34 cellular contexts compared by ENCODE assay signal in genomic region chr2:104420953-104421352, GRCh38.
DNase-seq lines count a peak whose midpoint lies in the region; ATAC-seq, FAIRE-seq and TF ChIP-seq lines count a peak whose summit lies in the region.
"Had no signal": no experiment of that assay in that cellular context is flagged by ENCODE, and none has a peak within 500 bp of the region (broad histone marks: within the 10 kb centered on the region; RNA-seq: fewer than 3 reads in every experiment).

No MANE protein-coding gene starts in this region.

- no peak overlapping the region for H2BK15ac ChIP-seq in mesendoderm (replicated peaks; ENCODE audit: low read depth)

- no peak overlapping the region for H4K5ac ChIP-seq in mesendoderm (ENCODE audit: low read length)

- H3K4me3 ChIP-seq in liver (ENCODE audit: low read depth in 1 of 3, low read length in 3 of 3), result no peak overlapping the region
- no peak overlapping the region for H3K4me3 ChIP-seq in HepG2 (replicated peaks in 1 of 3; ENCODE audit: insufficient read depth in 1 of 3, low read depth in 2 of 3, low read length in 3 of 3)
- H3K4me3 ChIP-seq in right lobe of liver, result no peak overlapping the region
- H3K4me3 ChIP-seq in mesendoderm (ENCODE audit: low read length), result no peak overlapping the region
- H3K4me3 ChIP-seq: A549; BLaER1; BLaER1 treated with 17β-estradiol and CSF1 and Interleukin-3, amounts not matched to agents 10 nM and 100 nM had no signal

- H3K27ac ChIP-seq in liver (ENCODE audit: low read depth in 1 of 2, low read length in 2 of 2) (peak overlapping the region; percentile 43 to 75), HepG2 (ENCODE audit: extremely low read length, insufficient read depth, low read length) (no peak overlapping the region), right lobe of liver (peak overlapping the region in 2 of 3 donors; percentile 53 to 66), mesendoderm (ENCODE audit: low read depth, low read length) (no peak overlapping the region)
- H3K27ac ChIP-seq: 22Rv1; A549; BLaER1; BLaER1 treated with 17β-estradiol and CSF1 and Interleukin-3, amounts not matched to agents 10 nM and 100 nM; C4-2B had no signal

- TF ChIP-seq EP300 in HepG2 (IDR thresholded peaks at IDR 0.05; ENCODE audit: low read depth in 2 of 2, low read length in 2 of 2) (no peak), HepG2 (CRISPR knock-in tag; IDR thresholded peaks at IDR 0.05; ENCODE audit: borderline replicate concordance) (no peak)

- no peak overlapping the region for H3K23ac ChIP-seq in mesendoderm (ENCODE audit: low read length)

- TF ChIP-seq RAD21 in liver (IDR thresholded peaks at IDR 0.05), result no peak
- TF ChIP-seq RAD21 in HepG2 (CRISPR knock-in tag; IDR thresholded peaks at IDR 0.05), result no peak

- CTCF ChIA-PET in HepG2 (lab: Yijun Ruan, JAX; ENCODE audit: low intra/inter-chr PET ratio, low total read pairs), result no interaction called here

- intact Hi-C loops in HepG2 (cut with micrococcal nuclease; ENCODE audit: unreplicated experiment), result no loop called here
- intact Hi-C loops in right lobe of liver (cut with DNase I), result no loop called here

- no peak overlapping the region for H2BK5ac ChIP-seq in mesendoderm (ENCODE audit: low read length)

- peak overlapping the region; percentile 56 for H4K8ac ChIP-seq in mesendoderm (ENCODE audit: low read depth, low read length)

- no peaks in the 10 kb centered on the region for H3K79me2 ChIP-seq in HepG2 (ENCODE audit: insufficient read depth, low read length)
- H3K79me2 ChIP-seq in mesendoderm (ENCODE audit: control insufficient read depth, insufficient read depth, low read length), result no peaks in the 10 kb centered on the region

- TF ChIP-seq CTCF in liver (IDR thresholded peaks at IDR 0.05; ENCODE audit: low read depth, low read length, missing input control) (no peak), HepG2 (CRISPR knock-in tag; IDR thresholded peaks at IDR 0.05) (no peak), right lobe of liver (IDR thresholded peaks at IDR 0.05) (no peak)

- H3K27me3 ChIP-seq in liver (ENCODE audit: control insufficient read depth in 4 of 4, insufficient read depth in 4 of 4, low read length in 3 of 4) (no peaks in the 10 kb centered on the region), HepG2 (ENCODE audit: control insufficient read depth in 1 of 2, insufficient read depth in 2 of 2, low read length in 2 of 2) (peaks cover 0 to 13% of the 10 kb centered on the region in 2 experiments; a peak in 2 of 5 replicates), right lobe of liver (no peaks in the 10 kb centered on the region), mesendoderm (ENCODE audit: insufficient read depth, low read length, poor library complexity) (no peaks in the 10 kb centered on the region)
- H3K27me3 ChIP-seq: BE2C; BLaER1; BLaER1 treated with 17β-estradiol and CSF1 and Interleukin-3, amounts not matched to agents 10 nM and 100 nM had no signal

- H4K20me1 ChIP-seq in HepG2 (ENCODE audit: insufficient read depth, low read length), result no peaks in the 10 kb centered on the region
- H4K20me1 ChIP-seq: BLaER1; BLaER1 treated with 17β-estradiol and CSF1 and Interleukin-3, amounts not matched to agents 10 nM and 100 nM had no signal

- FAIRE-seq in HepG2 (lab: Jason Lieb, UNC), result no peak
- FAIRE-seq: A204.1, A549, D721Med had no signal

- no peak overlapping the region for H3K18ac ChIP-seq in mesendoderm (ENCODE audit: low read length)

- DNase-seq in HepG2 (ENCODE audit: low spot score), result no peak
- DNase-seq in left lobe of liver (ENCODE audit: low spot score), result no peak
- no peak for DNase-seq in right lobe of liver
- DNase-seq in mesendoderm, result no peak
- DNase-seq in activated effector memory CD4-positive, alpha-beta T cell treated with anti-CD3 and anti-CD28 coated beads, Interleukin-2, amount 50 U/mL, for 16 hours, result no peak
- no peak for DNase-seq in anterior cingulate cortex (lab: John Stamatoyannopoulos, UW)
- no peak for DNase-seq in DMS153 treated with DMSO at 0.1 percent for 48 hours (lab: John Stamatoyannopoulos, UW; ENCODE audit: unreplicated experiment)
- DNase-seq: 8988T; ACHN; AML-193; BE2C; C1 segment of cervical spinal cord; Caco-2; Calu3; CD4-positive, alpha-beta memory T cell; CD4-positive, alpha-beta T cell; CD4-positive, CD25-positive, alpha-beta regulatory T cell; CD8-positive, alpha-beta memory T cell; CD8-positive, alpha-beta T cell; COR-L47; DMS 273 treated with DMSO at 0.1 percent for 48 hours; DMS153; DMS79; DMS79 treated with DMSO at 0.1 percent for 48 hours; DND-41; EL had no signal

- no peak overlapping the region for H2AFZ ChIP-seq in HepG2 (ENCODE audit: low read length)

- TF ChIP-seq POLR2A in HepG2 (IDR thresholded peaks at IDR 0.05; ENCODE audit: insufficient read depth in 1 of 2, low read depth in 2 of 2, low read length in 2 of 2) (no peak), right lobe of liver (IDR thresholded peaks at IDR 0.05) (no peak)

- H3K4me1 ChIP-seq in liver (ENCODE audit: control insufficient read depth in 4 of 4, insufficient read depth in 4 of 4, low read length in 3 of 4) (peaks cover 0 to 13% (median 11%) of the 10 kb centered on the region in 4 donors), HepG2 (ENCODE audit: insufficient read depth, low read length) (no peaks in the 10 kb centered on the region), right lobe of liver (peaks cover 0 to 25% (median 10%) of the 10 kb centered on the region in 4 donors), mesendoderm (ENCODE audit: control insufficient read depth, low read depth, low read length) (no peaks in the 10 kb centered on the region)
- H3K4me1 ChIP-seq: BE2C; BLaER1; BLaER1 treated with 17β-estradiol and CSF1 and Interleukin-3, amounts not matched to agents 10 nM and 100 nM; Caco-2 had no signal

- H3K9me3 ChIP-seq in liver (ENCODE audit: control insufficient read depth in 4 of 4, low read length in 3 of 4) (no peaks in the 10 kb centered on the region), HepG2 (ENCODE audit: low read length) (no peaks in the 10 kb centered on the region), right lobe of liver (no peaks in the 10 kb centered on the region)
- H3K9me3 ChIP-seq: A549; BE2C; BLaER1; BLaER1 treated with 17β-estradiol and CSF1 and Interleukin-3, amounts not matched to agents 10 nM and 100 nM; Caco-2 had no signal

- H3K56ac ChIP-seq in mesendoderm (ENCODE audit: low read length), result no peak overlapping the region

- ATAC-seq in HepG2 (no peak), left lobe of liver (peak; percentile 55), right lobe of liver (peak; percentile 50 to 68 (median 62))
- ATAC-seq: A549; CD8-positive, alpha-beta T cell had no signal

- H3K9ac ChIP-seq in liver (ENCODE audit: low read depth in 1 of 2, low read length in 2 of 2) (peak overlapping the region in 1 of 2 donors; percentile 31), HepG2 (ENCODE audit: insufficient read depth, low read depth, low read length) (no peak overlapping the region), mesendoderm (ENCODE audit: low read length) (no peak overlapping the region)
- H3K9ac ChIP-seq: BLaER1; BLaER1 treated with 17β-estradiol and CSF1 and Interleukin-3, amounts not matched to agents 10 nM and 100 nM had no signal

- in situ Hi-C loops in HepG2 (cut with HindIII; ENCODE audit: extremely low pct_ligation_motif_present, low pct_unique_long_range_greater_than_20kb), result no loop called here

- 61% methylated on average over 3 of the region's 3 CpGs for WGBS in liver
- WGBS in HepG2 (ENCODE audit: low lambda C conversion rate), result 15% methylated on average over 3 of the region's 3 CpGs
- WGBS in right lobe of liver (ENCODE audit: insufficient coverage, low coverage, low lambda C conversion rate, missing lambda C conversion rate), result 25% methylated on average over 3 of the region's 3 CpGs
- no CpG with 5 or more reads among the region's 3 CpGs for WGBS in mesendoderm (ENCODE audit: extremely low coverage, insufficient coverage, low lambda C conversion rate)

- no peak overlapping the region for H3K4ac ChIP-seq in mesendoderm (ENCODE audit: low read depth, low read length)

- no TSS peak for BruUV-seq in HepG2 (replicated peaks; lab: Mats Ljungman, UMichigan)

- no peak overlapping the region for H2BK120ac ChIP-seq in mesendoderm (ENCODE audit: low read depth, low read length)

- H2AK5ac ChIP-seq in mesendoderm (ENCODE audit: low read length), result no peak overlapping the region

- H3K36me3 ChIP-seq in liver (ENCODE audit: control insufficient read depth in 4 of 4, insufficient read depth in 3 of 4, low read depth in 1 of 4, low read length in 3 of 4) (no peaks in the 10 kb centered on the region), HepG2 (replicated peaks in 1 of 2; ENCODE audit: control insufficient read depth in 1 of 2, insufficient read depth in 2 of 2, low read length in 2 of 2) (no peaks in the 10 kb centered on the region), right lobe of liver (no peaks in the 10 kb centered on the region), mesendoderm (ENCODE audit: control insufficient read depth, insufficient read depth, low read length) (no peaks in the 10 kb centered on the region)
- H3K36me3 ChIP-seq: BE2C; BLaER1; BLaER1 treated with 17β-estradiol and CSF1 and Interleukin-3, amounts not matched to agents 10 nM and 100 nM had no signal

- POLR2A ChIA-PET in HepG2 (lab: Yijun Ruan, JAX), result no interaction called here

- H3K79me1 ChIP-seq in mesendoderm (ENCODE audit: low read length), result no peaks in the 10 kb centered on the region

- no peak overlapping the region for H3K4me2 ChIP-seq in HepG2 (ENCODE audit: low read depth, low read length)
- H3K4me2 ChIP-seq in mesendoderm (ENCODE audit: low read length), result no peak overlapping the region
- H3K4me2 ChIP-seq: A549; BLaER1; BLaER1 treated with 17β-estradiol and CSF1 and Interleukin-3, amounts not matched to agents 10 nM and 100 nM had no signal

TF ChIP-seq in liver, 16 proteins besides CTCF, POLR2A, EP300 and RAD21:
- no peak for TF ChIP-seq MAX (IDR thresholded peaks at IDR 0.05)
- TF ChIP-seq HNF4A (conservative IDR thresholded peaks at IDR 0.05), result peak in 1 of 2 donors; percentile 10
- TF ChIP-seq FOXA2 (IDR thresholded peaks at IDR 0.05), result no peak
- no peak for TF ChIP-seq YY1 (IDR thresholded peaks at IDR 0.05)

TF ChIP-seq in HepG2, 621 proteins besides CTCF, POLR2A, EP300 and RAD21 (continues in another document):
- TF ChIP-seq CREB1 (IDR thresholded peaks at IDR 0.05), result no peak
- no peak for TF ChIP-seq CREB1 (CRISPR knock-in tag; IDR thresholded peaks at IDR 0.05)
- TF ChIP-seq THYN1 (CRISPR knock-in tag; IDR thresholded peaks at IDR 0.05; ENCODE audit: borderline replicate concordance, low read depth), result no peak
- TF ChIP-seq HNRNPL (IDR thresholded peaks at IDR 0.05; ENCODE audit: low read depth, low read length), result no peak
- TF ChIP-seq NFATC3 (CRISPR knock-in tag; IDR thresholded peaks at IDR 0.05), result no peak
- TF ChIP-seq SNAPC5 (CRISPR knock-in tag; IDR thresholded peaks at IDR 0.05; ENCODE audit: borderline replicate concordance), result no peak

Comparison
In these comparisons a context has a peak if more than half of its experiments do, and no peak if none do; other contexts are left out.
1. H3K27ac ChIP-seq: peak in liver (2 of 2) and right lobe of liver (2 of 3); none in HepG2 (single experiment) and mesendoderm (single experiment).